Comparison of ENCODE assay signal across 22 cellular contexts in the genomic region with DNA sequence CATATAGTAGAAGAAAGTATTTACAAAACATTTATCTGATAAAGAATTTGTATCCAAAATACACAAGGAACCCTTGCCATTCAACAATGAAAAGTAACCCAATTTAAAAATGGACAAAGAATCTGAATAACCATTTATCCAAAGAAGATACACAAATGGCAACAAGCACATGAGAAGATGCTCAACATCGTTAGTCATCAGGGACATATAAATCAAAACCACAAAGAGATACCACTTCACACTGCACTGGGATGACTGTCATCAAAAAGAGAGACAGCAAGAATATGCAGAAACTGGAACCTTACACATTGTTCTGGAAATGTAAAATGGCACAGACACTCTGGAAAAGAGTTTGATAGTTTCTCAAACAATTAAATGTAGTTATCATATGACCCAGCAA. TPM values are rescaled to one million over a fixed set of nuclear protein-coding genes. Genes with fewer than 3 reads are reported as not detected.
"Had no signal": no experiment of that assay in that cellular context is flagged by ENCODE, and none has a peak within 500 bp of the region (broad histone marks: within the 10 kb centered on the region; RNA-seq: fewer than 3 reads in every experiment).

No MANE protein-coding gene starts in this region.

- H3K9me3 ChIP-seq: gastrocnemius medialis, right lobe of liver, stomach, testis, vagina had no signal

- H3K36me3 ChIP-seq: gastrocnemius medialis, right lobe of liver, stomach, vagina, WERI-Rb-1 had no signal

- H3K27me3 ChIP-seq: gastrocnemius medialis, right lobe of liver, stomach, testis, vagina had no signal

- H3K27ac ChIP-seq: gastrocnemius medialis, right lobe of liver, stomach, testis, vagina, WERI-Rb-1 had no signal

- DNase-seq: activated CD4-positive, alpha-beta T cell treated with anti-CD3 and anti-CD28 coated beads, Interleukin-2, amount 50 U/mL, for 4 hours; activated CD8-positive, alpha-beta memory T cell treated with anti-CD3 and anti-CD28 coated beads for 24 hours; activated CD8-positive, alpha-beta memory T cell treated with anti-CD3 and anti-CD28 coated beads, Interleukin-2, amount 50 U/mL, for 4 hours; activated naive CD4-positive, alpha-beta T cell treated with Interleukin-2 at 50 U/mL for 16 hours; activated naive CD8-positive, alpha-beta T cell treated with anti-CD3 and anti-CD28 coated beads, Interleukin-2, amount 10 ng/mL, durations not matched to agents 7 days and 5 days; activated T-cell treated with anti-CD3 and anti-CD28 coated beads, Interleukin-2, amount 50 U/mL, for 24 hours; cerebellar nuclear complex; effector CD4-positive, alpha-beta T cell; gastrocnemius medialis; left ventricle myocardium superior; mammary epithelial cell; right lobe of liver; small intestine; stimulated activated CD4-positive, alpha-beta T cell treated with anti-CD3 and anti-CD28 coated beads, Interleukin-2, amount 100 ng/mL, for 24 hours; stomach; T-cell; testis; WERI-Rb-1 had no signal

- H3K4me1 ChIP-seq: testis had no signal

- H3K4me3 ChIP-seq: gastrocnemius medialis, right lobe of liver, stomach, testis, vagina had no signal

- ATAC-seq: activated T-helper 17 cell treated with anti-CD3 and anti-CD28 coated beads, Interleukin-2, amount 50 U/mL, for 72 hours; gastrocnemius medialis; left ventricle myocardium superior; natural killer cell treated with Interleukin-12 subunit alpha and Interleukin-12 subunit beta and Interleukin-15 and Interleukin-18, amount 100 ng/mL, for 72 hours; right lobe of liver; stimulated activated memory B cell treated with anti-CD40 and anti-IgM and Interleukin-4, amounts not matched to agents 10 μg/mL and 1 μg/mL and 100 μg/mL, for 72 hours; T-cell had no signal

RNA-seq across cellular contexts. Expression of a gene that starts 27.3 kb away (rescaled TPM):
- total RNA-seq: natural killer cell treated with Interleukin-12 subunit alpha and Interleukin-12 subunit beta and Interleukin-15 and Interleukin-18, amount 100 ng/mL, for 72 hours had no signal
